24 cellular contexts compared by ENCODE assay signal in the genomic region with DNA sequence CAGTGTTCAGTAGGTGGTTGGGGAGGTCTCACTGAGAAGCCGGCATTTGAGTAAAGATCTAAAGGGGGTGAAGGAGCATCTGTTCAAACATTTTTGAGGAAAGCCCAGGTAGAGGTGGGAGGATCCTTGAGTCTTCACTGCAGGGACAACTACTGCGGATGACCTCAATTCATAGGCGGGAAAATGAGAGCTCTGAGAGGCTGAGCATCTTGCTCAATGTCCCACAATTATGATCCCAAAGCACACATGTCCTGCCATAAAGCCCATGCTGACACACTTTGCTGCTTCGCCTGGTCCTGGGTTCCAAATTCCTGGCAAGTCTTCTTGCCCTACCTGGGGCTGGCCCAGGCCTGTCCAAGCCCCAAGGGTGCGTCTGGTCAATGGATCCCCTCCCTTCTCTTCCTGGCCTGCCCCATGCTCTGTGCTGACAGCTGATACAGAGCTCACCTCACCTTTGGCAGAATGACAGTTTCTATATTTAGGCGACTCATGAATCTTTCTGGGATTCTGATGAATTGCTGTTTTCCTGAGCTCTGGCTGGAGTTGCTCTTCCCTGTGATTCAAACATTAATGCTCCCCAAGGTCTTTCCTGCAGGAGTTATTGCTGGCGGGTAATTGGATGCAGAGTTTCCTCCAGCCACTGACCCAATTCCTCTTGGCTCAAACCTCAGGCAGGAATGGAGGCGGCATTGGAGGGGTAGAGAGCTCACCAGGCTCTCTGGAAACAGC.
DNase-seq lines count a peak whose midpoint lies in the region; ATAC-seq and TF ChIP-seq lines count a peak whose summit lies in the region.
"Had no signal": no experiment of that assay in that cellular context is flagged by ENCODE, and none has a peak within 500 bp of the region (broad histone marks: within the 10 kb centered on the region; RNA-seq: fewer than 3 reads in every experiment).

No MANE protein-coding gene starts in this region.

- H3K9me3 Mint-ChIP-seq in CD14-positive monocyte: peaks cover 0 to 2% (median 0%) of the 10 kb centered on the region in 7 donors
- H3K9me3 Mint-ChIP-seq: activated CD4-positive, alpha-beta T cell treated with anti-CD3 and anti-CD28 coated beads, Interleukin-2, amount 10 ng/mL, durations not matched to agents 24 days and 14 days; activated naive CD8-positive, alpha-beta T cell treated with anti-CD3 and anti-CD28 coated beads, Interleukin-2, amount 10 ng/mL, durations not matched to agents 7 days and 5 days; activated T-helper 17 cell treated with anti-CD3 and anti-CD28 coated beads, Interleukin-2, amount 50 U/mL, for 72 hours; dendritic cell treated with granulocyte-macrophage colony-stimulating factor and Interleukin-4, amounts not matched to agents 40 ng/mL and 50 ng/mL, for 4 days; GM23338; neural crest cell; T-helper 1 cell treated with Interleukin-12 subunit alpha and Interleukin-12 subunit beta and Interleukin-4 antibody, amounts not matched to agents 30 μg/mL and 1 μg/mL, for 36 hours had no signal

- H3K4me1 Mint-ChIP-seq in CD14-positive monocyte: no peaks in the 10 kb centered on the region
- H3K4me1 Mint-ChIP-seq: activated CD4-positive, alpha-beta T cell treated with anti-CD3 and anti-CD28 coated beads, Interleukin-2, amount 10 ng/mL, durations not matched to agents 24 days and 14 days; activated naive CD8-positive, alpha-beta T cell treated with anti-CD3 and anti-CD28 coated beads, Interleukin-2, amount 10 ng/mL, durations not matched to agents 7 days and 5 days; activated T-helper 17 cell treated with anti-CD3 and anti-CD28 coated beads, Interleukin-2, amount 50 U/mL, for 72 hours; brain; GM23338; neural crest cell had no signal

- no peak overlapping the region for H3K27ac ChIP-seq in right cardiac atrium (ENCODE audit: low read length)
- H3K27ac ChIP-seq in uterus: peak overlapping the region in 1 of 2 donors; percentile 18
- no peak overlapping the region for H3K27ac ChIP-seq in transverse colon
- H3K27ac ChIP-seq in vagina: no peak overlapping the region
- H3K27ac ChIP-seq: left lung, spleen had no signal

- peaks cover 0 to 8% (median 7%) of the 10 kb centered on the region in 3 donors for H3K27me3 Mint-ChIP-seq in CD14-positive monocyte (ENCODE audit: low read depth in 3 of 3)
- H3K27me3 Mint-ChIP-seq: activated CD4-positive, alpha-beta T cell treated with anti-CD3 and anti-CD28 coated beads, Interleukin-2, amount 10 ng/mL, durations not matched to agents 24 days and 14 days had no signal

- TF ChIP-seq CTCF in uterus (IDR thresholded peaks at IDR 0.05) (no peak), CD14-positive monocyte (IDR thresholded peaks at IDR 0.05) (no peak), transverse colon (IDR thresholded peaks at IDR 0.05) (no peak), vagina (IDR thresholded peaks at IDR 0.05) (no peak)

- 57% methylated on average over 8 of the region's 8 CpGs for WGBS in right cardiac atrium
- WGBS in transverse colon (ENCODE audit: low coverage in 1 of 2), 2 donors: 77 to 100% methylated on average over 1 to 8 of the region's 8 CpGs

- H3K4me1 ChIP-seq in right cardiac atrium (ENCODE audit: control insufficient read depth, insufficient read depth, low read length): no peaks in the 10 kb centered on the region
- peaks cover 0 to 8% of the 10 kb centered on the region in 2 donors for H3K4me1 ChIP-seq in uterus
- H3K4me1 ChIP-seq in transverse colon: no peaks in the 10 kb centered on the region
- peaks cover 14% of the 10 kb centered on the region for H3K4me1 ChIP-seq in vagina
- H3K4me1 ChIP-seq: left lung, spleen had no signal

- H3K36me3 Mint-ChIP-seq in CD14-positive monocyte: no peaks in the 10 kb centered on the region
- H3K36me3 Mint-ChIP-seq: activated naive CD8-positive, alpha-beta T cell treated with anti-CD3 and anti-CD28 coated beads, Interleukin-2, amount 10 ng/mL, durations not matched to agents 7 days and 5 days; brain had no signal

- in situ Hi-C loops in transverse colon (cut with MboI; ENCODE audit: low pct_ligation_motif_present in 1 of 4, low pct_unique_long_range_greater_than_20kb in 1 of 4, low sequenced_read_pairs in 3 of 4): no loop called here

- intact Hi-C loops in Right ventricle myocardium inferior (cut with DNase I): no loop called here
- intact Hi-C loops in cardiac septum (cut with DNase I): no loop called here
- intact Hi-C loops in right cardiac atrium (cut with DNase I): no loop called here
- intact Hi-C loops in uterus (cut with DNase I; ENCODE audit: low total_unique reads): no loop called here
- intact Hi-C loops in CD14-positive monocyte (cut with micrococcal nuclease): no loop called here
- intact Hi-C loops in transverse colon (cut with DNase I; ENCODE audit: low total_unique reads): no loop called here
- intact Hi-C loops in vagina (cut with DNase I): no loop called here

- no peak overlapping the region for H3K27ac Mint-ChIP-seq in CD14-positive monocyte
- H3K27ac Mint-ChIP-seq: activated CD4-positive, alpha-beta T cell treated with anti-CD3 and anti-CD28 coated beads, Interleukin-2, amount 10 ng/mL, durations not matched to agents 24 days and 14 days; activated naive CD8-positive, alpha-beta T cell treated with anti-CD3 and anti-CD28 coated beads, Interleukin-2, amount 10 ng/mL, durations not matched to agents 7 days and 5 days; activated T-helper 17 cell treated with anti-CD3 and anti-CD28 coated beads, Interleukin-2, amount 50 U/mL, for 72 hours; brain; dendritic cell treated with granulocyte-macrophage colony-stimulating factor and Interleukin-4, amounts not matched to agents 40 ng/mL and 50 ng/mL, for 4 days; GM23338; T-helper 1 cell treated with Interleukin-12 subunit alpha and Interleukin-12 subunit beta and Interleukin-4 antibody, amounts not matched to agents 30 μg/mL and 1 μg/mL, for 36 hours had no signal

- no peaks in the 10 kb centered on the region for H3K27me3 ChIP-seq in right cardiac atrium (ENCODE audit: control insufficient read depth, insufficient read depth)
- no peaks in the 10 kb centered on the region for H3K27me3 ChIP-seq in uterus
- no peaks in the 10 kb centered on the region for H3K27me3 ChIP-seq in transverse colon
- H3K27me3 ChIP-seq in vagina: no peaks in the 10 kb centered on the region

- no peak overlapping the region for H3K4me3 Mint-ChIP-seq in CD14-positive monocyte
- H3K4me3 Mint-ChIP-seq: activated CD4-positive, alpha-beta T cell treated with anti-CD3 and anti-CD28 coated beads, Interleukin-2, amount 10 ng/mL, durations not matched to agents 24 days and 14 days; activated naive CD8-positive, alpha-beta T cell treated with anti-CD3 and anti-CD28 coated beads, Interleukin-2, amount 10 ng/mL, durations not matched to agents 7 days and 5 days; activated T-helper 17 cell treated with anti-CD3 and anti-CD28 coated beads, Interleukin-2, amount 50 U/mL, for 72 hours; brain; dendritic cell treated with granulocyte-macrophage colony-stimulating factor and Interleukin-4, amounts not matched to agents 40 ng/mL and 50 ng/mL, for 4 days; GM23338; neural crest cell; T-helper 1 cell treated with Interleukin-12 subunit alpha and Interleukin-12 subunit beta and Interleukin-4 antibody, amounts not matched to agents 30 μg/mL and 1 μg/mL, for 36 hours had no signal

- TF ChIP-seq POLR2A in uterus (IDR thresholded peaks at IDR 0.05): no peak
- TF ChIP-seq POLR2A in transverse colon (IDR thresholded peaks at IDR 0.05): no peak
- no peak for TF ChIP-seq POLR2A in vagina (IDR thresholded peaks at IDR 0.05)

- H3K36me3 ChIP-seq in uterus (no peaks in the 10 kb centered on the region), transverse colon (no peaks in the 10 kb centered on the region), vagina (no peaks in the 10 kb centered on the region)
- H3K36me3 ChIP-seq: left lung, spleen had no signal

- DNase-seq in Right ventricle myocardium inferior (ENCODE audit: missing footprints): no peak
- DNase-seq in cardiac septum (ENCODE audit: low spot score): no peak
- peak; percentile 13 to 53 for DNase-seq in cerebellar nuclear complex (lab: John Stamatoyannopoulos, UW)
- no peak for DNase-seq in right cardiac atrium
- peak; percentile 37 to 41 for DNase-seq in uterus
- no peak for DNase-seq in CD14-positive monocyte (ENCODE audit: low spot score)
- DNase-seq in transverse colon: no peak
- no peak for DNase-seq in vagina (ENCODE audit: extremely low spot score in 2 of 2)
- DNase-seq: activated CD4-positive, alpha-beta T cell treated with anti-CD3 and anti-CD28 coated beads, Interleukin-2, amount 10 ng/mL, durations not matched to agents 24 days and 14 days; activated naive CD8-positive, alpha-beta T cell treated with anti-CD3 and anti-CD28 coated beads, Interleukin-2, amount 10 ng/mL, durations not matched to agents 7 days and 5 days; DMS 273 treated with DMSO at 0.1 percent for 48 hours; foreskin melanocyte; GDM1; left lung; MM.1S; NCI-H2171 treated with DMSO at 0.1 percent for 48 hours; NCI-H69; spleen had no signal

- H3K4me3 ChIP-seq in right cardiac atrium (ENCODE audit: low read length): no peak overlapping the region
- no peak overlapping the region for H3K4me3 ChIP-seq in uterus
- no peak overlapping the region for H3K4me3 ChIP-seq in transverse colon
- no peak overlapping the region for H3K4me3 ChIP-seq in vagina
- H3K4me3 ChIP-seq: GM23338, left lung, spleen had no signal

- H3K9me3 ChIP-seq in right cardiac atrium (ENCODE audit: control insufficient read depth, low read length): no peaks in the 10 kb centered on the region
- no peaks in the 10 kb centered on the region for H3K9me3 ChIP-seq in uterus
- H3K9me3 ChIP-seq in transverse colon: no peaks in the 10 kb centered on the region
- no peaks in the 10 kb centered on the region for H3K9me3 ChIP-seq in vagina
- H3K9me3 ChIP-seq: left lung, spleen had no signal

- ATAC-seq in Right ventricle myocardium inferior: peak; percentile 88
- ATAC-seq in right cardiac atrium: peak; percentile 65 to 86
- ATAC-seq: activated T-helper 17 cell treated with anti-CD3 and anti-CD28 coated beads, Interleukin-2, amount 50 U/mL, for 72 hours; GM23338; left lung had no signal

- no peak for TF ChIP-seq EP300 in transverse colon (IDR thresholded peaks at IDR 0.05; ENCODE audit: low read depth)

Comparison
In these comparisons a context has a peak if more than half of its experiments do, and no peak if none do; other contexts are left out.
1. DNase-seq: peak in cerebellar nuclear complex (2 of 2) and uterus (2 of 2); none in Right ventricle myocardium inferior (single experiment), cardiac septum (single experiment), right cardiac atrium (0 of 3), CD14-positive monocyte (single experiment), transverse colon (single experiment) and vagina (0 of 2).